Comparison of ENCODE assay signal across 8 cellular contexts in the genomic region with DNA sequence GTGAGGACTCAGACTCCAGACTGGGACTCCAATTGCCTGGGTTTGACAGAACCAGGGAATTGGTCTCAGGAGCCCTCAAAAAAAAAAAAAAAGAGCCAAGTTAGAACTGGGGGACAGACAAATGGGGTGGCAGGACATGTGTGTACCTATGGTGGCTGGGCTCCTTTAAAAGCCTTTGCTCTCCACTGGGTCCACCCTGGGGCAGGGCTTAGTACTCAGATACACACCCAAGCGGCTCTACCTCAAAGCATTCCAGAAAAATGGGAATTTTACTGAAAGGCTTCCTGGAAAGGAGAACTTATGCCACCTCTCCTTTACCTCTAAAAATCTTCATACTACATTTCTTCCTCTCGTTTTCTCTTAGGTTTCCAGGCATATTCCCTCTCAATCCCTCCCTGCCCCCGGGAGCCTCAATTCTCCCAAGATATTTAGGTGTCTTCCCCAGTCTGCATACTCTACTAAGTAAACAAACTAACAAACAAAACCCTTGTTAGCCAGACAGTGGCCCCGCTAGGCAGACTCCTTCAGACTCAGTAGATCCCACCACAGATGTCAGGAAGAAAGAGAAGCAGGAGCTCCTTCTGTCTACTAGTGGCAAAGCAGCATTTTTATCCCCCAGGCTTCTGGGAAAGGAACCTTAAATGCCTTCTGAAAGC. TPM values are rescaled to one million over a fixed set of nuclear protein-coding genes. Genes with fewer than 3 reads are reported as not detected.
A peak's percentile ranks its signal among the peaks of the same experiment; 100 is the strongest.
DNase-seq lines count a peak whose midpoint lies in the region; ATAC-seq and TF ChIP-seq lines count a peak whose summit lies in the region.

No MANE protein-coding gene starts in this region.

- peak overlapping the region; percentile 100 for H3K4me3 Mint-ChIP-seq in mesothelial cell of epicardium

- ATAC-seq in heart left ventricle (no peak), GM19452 (IDR thresholded peaks at IDR 0.05; ENCODE audit: unreplicated experiment) (no peak), sciatic nerve (no peak)

- peaks cover 32% of the 10 kb centered on the region for H3K4me1 Mint-ChIP-seq in mesothelial cell of epicardium

- TF ChIP-seq CTCF in heart left ventricle (IDR thresholded peaks at IDR 0.05): no peak
- no peak for TF ChIP-seq CTCF in breast epithelium (IDR thresholded peaks at IDR 0.05)
- TF ChIP-seq CTCF in mesothelial cell of epicardium (IDR thresholded peaks at IDR 0.05; ENCODE audit: unreplicated experiment): no peak
- no peak for TF ChIP-seq CTCF in vagina (IDR thresholded peaks at IDR 0.05)

- H3K9me3 ChIP-seq in heart left ventricle (no peaks in the 10 kb centered on the region), breast epithelium (no peaks in the 10 kb centered on the region), vagina (no peaks in the 10 kb centered on the region)

- intact Hi-C loops in heart left ventricle (cut with DNase I) (loop anchor here in 3 of 10 donors (5.0 to 10.0 kb wide), 3 partner anchors 86 to 446 kb away; a partner anchor contains a TSS), cardiac septum (cut with DNase I) (loop anchor here (5.0 kb wide), 2 partner anchors 86 to 89 kb away; a partner anchor contains a TSS), breast epithelium (cut with DNase I; ENCODE audit: low total_unique reads) (no loop called here), vagina (cut with DNase I) (loop anchor here (5.0 kb wide), 1 partner anchor 86 kb away; a partner anchor contains a TSS), sciatic nerve (cut with DNase I) (no loop called here)

- H3K4me3 ChIP-seq in heart left ventricle (peak overlapping the region; percentile 78 to 99 (median 93)), breast epithelium (peak overlapping the region; percentile 76 to 93 (median 79)), vagina (peak overlapping the region; percentile 87 to 99)

- H3K27ac ChIP-seq in heart left ventricle (peak overlapping the region; percentile 91 to 100 (median 98)), breast epithelium (peak overlapping the region; percentile 92 to 96), vagina (peak overlapping the region; percentile 88)

- no peaks in the 10 kb centered on the region for H3K9me3 Mint-ChIP-seq in mesothelial cell of epicardium

- TF ChIP-seq POLR2A in heart left ventricle (IDR thresholded peaks at IDR 0.05) (no peak), breast epithelium (IDR thresholded peaks at IDR 0.05) (no peak), vagina (IDR thresholded peaks at IDR 0.05) (no peak)

- peaks cover 7% of the 10 kb centered on the region for H3K36me3 Mint-ChIP-seq in mesothelial cell of epicardium

- peaks cover 0 to 43% (median 38%) of the 10 kb centered on the region in 9 donors for H3K36me3 ChIP-seq in heart left ventricle
- H3K36me3 ChIP-seq in breast epithelium: no peaks in the 10 kb centered on the region
- peaks cover 0 to 26% of the 10 kb centered on the region in 2 donors for H3K36me3 ChIP-seq in vagina

- no peak for DNase-seq in heart left ventricle
- DNase-seq in cardiac septum (ENCODE audit: low spot score): no peak
- no peak for DNase-seq in breast epithelium (ENCODE audit: low spot score in 2 of 2)
- DNase-seq in mesothelial cell of epicardium (ENCODE audit: low spot score in 2 of 2, unreplicated experiment in 2 of 2): no peak
- DNase-seq in vagina (ENCODE audit: extremely low spot score in 2 of 2): no peak
- DNase-seq in NOMO-1 (lab: John Stamatoyannopoulos, UW; ENCODE audit: unreplicated experiment in 2 of 2): no peak
- no peak for DNase-seq in sciatic nerve (ENCODE audit: low spot score)

- H3K4me1 ChIP-seq in heart left ventricle (peaks cover 2 to 40% (median 26%) of the 10 kb centered on the region in 12 donors), breast epithelium (peaks cover 2 to 4% of the 10 kb centered on the region in 2 donors), vagina (peaks cover 36% of the 10 kb centered on the region)

- 32 to 36% (median 34%) methylated on average over 4 of the region's 4 CpGs for WGBS in heart left ventricle, 4 donors

- H3K27me3 Mint-ChIP-seq in mesothelial cell of epicardium (ENCODE audit: low read depth): no peaks in the 10 kb centered on the region

- peak overlapping the region; percentile 85 for H3K27ac Mint-ChIP-seq in mesothelial cell of epicardium

- H3K27me3 ChIP-seq in heart left ventricle (no peaks in the 10 kb centered on the region), breast epithelium (no peaks in the 10 kb centered on the region), vagina (no peaks in the 10 kb centered on the region)

RNA-seq across cellular contexts. Expression of a gene that starts 0.8 kb away (rescaled TPM):
- total RNA-seq in heart left ventricle (10 to 100 TPM; 16.9 to 43.4 (median 25.5) TPM), cardiac septum (45.5 TPM), breast epithelium (10 to 100 TPM; 43.2 to 51.5 (median 44.2) TPM), mesothelial cell of epicardium (57.0 to 66.0 TPM (median 64.4 TPM) in 3 replicates), vagina (63.8 TPM), sciatic nerve (68.7 TPM)
- polyA plus RNA-seq in heart left ventricle: 10 to 100 TPM; 27.8 to 34.6 TPM

RNA-seq across cellular contexts. Expression of a gene that starts 1.4 kb away (rescaled TPM):
- total RNA-seq in heart left ventricle (10 to 100 TPM; 16.1 to 31.9 (median 23.4) TPM), cardiac septum (27.6 TPM), breast epithelium (10 to 100 TPM; 12.3 to 13.3 (median 12.5) TPM), mesothelial cell of epicardium (39.5 to 44.8 TPM (median 39.9 TPM) in 3 replicates), vagina (10.8 TPM), sciatic nerve (36.8 TPM)
- 10 to 100 TPM in 1 of 2 donors, 1 to 10 TPM in 1; 8.0 to 12.9 TPM for polyA plus RNA-seq in heart left ventricle

RNA-seq across cellular contexts. Expression of a gene that starts 31.9 kb away (rescaled TPM):
- total RNA-seq in heart left ventricle (100 to 1,000 TPM in 7 of 9 donors, 10 to 100 TPM in 2; 63.7 to 338 (median 173) TPM), cardiac septum (317 TPM), breast epithelium (1,000 to 10,000 TPM in 2 of 3 donors, 100 to 1,000 TPM in 1; 602 to 1,663 (median 1,380) TPM), mesothelial cell of epicardium (192 to 206 TPM (median 197 TPM) in 3 replicates), vagina (1,935 TPM), sciatic nerve (1,988 TPM)
- polyA plus RNA-seq in heart left ventricle: 100 to 1,000 TPM; 319 to 399 TPM

RNA-seq across cellular contexts. Expression of a gene that starts 52.6 kb away (rescaled TPM):
- total RNA-seq in heart left ventricle (10 to 100 TPM; 17.2 to 45.5 (median 22.2) TPM), cardiac septum (25.3 TPM), breast epithelium (10 to 100 TPM; 45.2 to 86.7 (median 49.5) TPM), mesothelial cell of epicardium (37.6 to 41.7 TPM (median 39.4 TPM) in 3 replicates), vagina (24.8 TPM), sciatic nerve (94.4 TPM)
- polyA plus RNA-seq in heart left ventricle: 10 to 100 TPM; 13.9 to 14.5 TPM

Comparison
In these comparisons a context has a peak if more than half of its experiments do, and no peak if none do; other contexts are left out.
1. intact Hi-C loops: an anchor here in cardiac septum (5.0 kb wide) and vagina (5.0 kb wide); none called in breast epithelium and sciatic nerve.